In the genomic region with DNA sequence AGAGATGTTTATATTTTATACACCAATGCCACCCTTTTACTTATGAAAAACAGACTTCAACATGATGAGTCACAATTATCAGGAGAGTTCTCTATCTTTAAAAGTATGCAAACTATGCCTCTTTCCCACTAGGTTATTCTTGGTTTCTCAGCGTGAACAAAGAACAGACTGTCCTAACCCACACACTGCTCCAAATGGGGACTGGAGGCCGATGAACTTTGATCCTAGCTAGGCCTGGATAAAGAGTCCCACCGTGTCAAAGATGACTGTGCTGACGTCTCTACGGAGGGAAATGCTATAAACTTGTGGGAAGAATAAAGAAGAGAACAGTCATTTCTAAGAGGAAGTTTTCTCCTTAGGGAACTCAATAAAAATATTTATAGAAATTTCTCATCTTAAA, we compare ENCODE assay signal across 10 cellular contexts.
A peak's percentile ranks its signal among the peaks of the same experiment; 100 is the strongest.
DNase-seq lines count a peak whose midpoint lies in the region; ATAC-seq, FAIRE-seq and TF ChIP-seq lines count a peak whose summit lies in the region.
"Had no signal": no experiment of that assay in that cellular context is flagged by ENCODE, and none has a peak within 500 bp of the region (broad histone marks: within the 10 kb centered on the region; RNA-seq: fewer than 3 reads in every experiment).

No MANE protein-coding gene starts in this region.

- H3K36me3 ChIP-seq in esophagus squamous epithelium (peaks cover 0 to 16% (median 0%) of the 10 kb centered on the region in 3 donors), osteoblast (ENCODE audit: insufficient read depth, low read length) (peaks cover 27% of the 10 kb centered on the region)

- no peak for FAIRE-seq in D721Med (lab: Jason Lieb, UNC)
- FAIRE-seq: islet of Langerhans had no signal

- H3K79me2 ChIP-seq in osteoblast (ENCODE audit: insufficient read depth, low read length): peaks cover 47% of the 10 kb centered on the region

- H3K27ac ChIP-seq in esophagus squamous epithelium (peak overlapping the region in 3 of 4 donors; percentile 49 to 77 (median 71)), osteoblast (ENCODE audit: low read depth, low read length) (peak overlapping the region; percentile 100)
- H3K27ac ChIP-seq: KMS-11 had no signal

- H3K4me1 ChIP-seq in esophagus squamous epithelium: peaks cover 0 to 24% (median 11%) of the 10 kb centered on the region in 3 donors
- peaks cover 58% of the 10 kb centered on the region for H3K4me1 ChIP-seq in osteoblast (ENCODE audit: insufficient read depth, low read length)

- no peaks in the 10 kb centered on the region for H4K20me1 ChIP-seq in osteoblast (ENCODE audit: insufficient read depth, low read length)

- H3K9me3 ChIP-seq in esophagus squamous epithelium: no peaks in the 10 kb centered on the region
- H3K9me3 ChIP-seq in osteoblast (ENCODE audit: low read depth, low read length): no peaks in the 10 kb centered on the region

- DNase-seq in NB4 (ENCODE audit: low read depth): peak; percentile 22
- DNase-seq in esophagus squamous epithelium (lab: John Stamatoyannopoulos, UW): no peak
- DNase-seq in osteoblast (ENCODE audit: insufficient read length, low spot score, missing footprints): peak; percentile 22
- no peak for DNase-seq in D721Med (ENCODE audit: insufficient read length, low spot score)
- DNase-seq in SKM-1 (lab: John Stamatoyannopoulos, UW; ENCODE audit: unreplicated experiment): no peak
- no peak for DNase-seq in NCI-H2227 (lab: John Stamatoyannopoulos, UW; ENCODE audit: unreplicated experiment)

- no peak for TF ChIP-seq CTCF in NB4 (IDR thresholded peaks at IDR 0.05; ENCODE audit: low read depth, low read length)
- TF ChIP-seq CTCF in esophagus squamous epithelium (IDR thresholded peaks at IDR 0.05): no peak
- TF ChIP-seq CTCF in osteoblast (IDR thresholded peaks at IDR 0.05; ENCODE audit: extremely low read depth, low read depth, low read length): no peak
- no peak for TF ChIP-seq CTCF in D721Med (IDR thresholded peaks at IDR 0.05; ENCODE audit: insufficient read depth, missing control alignments)

- H3K27me3 ChIP-seq in esophagus squamous epithelium (no peaks in the 10 kb centered on the region), osteoblast (ENCODE audit: insufficient read depth, low read length) (no peaks in the 10 kb centered on the region)

- peak overlapping the region; percentile 76 for H3K4me2 ChIP-seq in osteoblast (ENCODE audit: insufficient read depth, low read length)
- H3K4me2 ChIP-seq: KMS-11 had no signal

- TF ChIP-seq POLR2A in NB4 (IDR thresholded peaks at IDR 0.05; ENCODE audit: extremely low read depth, insufficient read length): no peak
- no peak for TF ChIP-seq POLR2A in esophagus squamous epithelium (IDR thresholded peaks at IDR 0.05)

- ATAC-seq in GM18909 (IDR thresholded peaks at IDR 0.05; ENCODE audit: poor library complexity, unreplicated experiment) (peak; percentile 67), HG03439 (IDR thresholded peaks at IDR 0.05; ENCODE audit: unreplicated experiment) (no peak)

- WGBS in esophagus squamous epithelium, 2 donors: 29 to 62% methylated on average over 5 of the region's 5 CpGs

- H2AFZ ChIP-seq in osteoblast (ENCODE audit: low read length): no peak overlapping the region

- intact Hi-C loops in esophagus squamous epithelium (cut with DNase I): no loop called here

- H3K4me3 ChIP-seq in NB4 (ENCODE audit: low read depth, low read length) (no peak overlapping the region), esophagus squamous epithelium (no peak overlapping the region), osteoblast (ENCODE audit: insufficient read depth, low read length) (no peak overlapping the region)

Comparison
In these comparisons a context has a peak if more than half of its experiments do, and no peak if none do; other contexts are left out.
1. DNase-seq: peak in NB4 (single experiment) and osteoblast (single experiment); none in esophagus squamous epithelium (single experiment), D721Med (single experiment), SKM-1 (single experiment) and NCI-H2227 (single experiment).